Comparison of ENCODE assay signal across 12 cellular contexts in the genomic region with DNA sequence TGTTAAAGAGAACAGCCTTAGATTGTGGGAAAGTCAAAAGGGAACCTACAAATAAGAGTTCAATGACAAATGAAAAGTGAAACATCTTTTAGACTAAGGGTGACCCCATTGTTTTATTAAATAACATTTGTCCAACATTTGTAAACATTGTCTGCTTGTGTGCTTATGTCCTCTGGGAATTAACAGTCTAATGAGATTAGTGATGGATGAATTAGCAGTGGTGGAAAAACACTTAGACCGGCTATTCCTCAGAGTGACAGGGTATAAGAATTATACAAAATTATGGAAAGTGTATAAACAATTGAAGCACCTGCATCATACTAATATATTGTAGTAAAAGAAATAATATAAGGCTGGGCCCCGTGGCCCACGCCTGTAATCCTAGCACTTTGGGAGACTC. TPM values are rescaled to one million over a fixed set of nuclear protein-coding genes. Genes with fewer than 3 reads are reported as not detected.
A peak's percentile ranks its signal among the peaks of the same experiment; 100 is the strongest.
DNase-seq lines count a peak whose midpoint lies in the region; ATAC-seq and TF ChIP-seq lines count a peak whose summit lies in the region.
"Had no signal": no experiment of that assay in that cellular context is flagged by ENCODE, and none has a peak within 500 bp of the region (broad histone marks: within the 10 kb centered on the region; RNA-seq: fewer than 3 reads in every experiment).

No MANE protein-coding gene starts in this region.

- H3K27me3 Mint-ChIP-seq in activated T-cell treated with anti-CD3 and anti-CD28 coated beads, Interleukin-2, amount 50 U/mL, for 72 hours (ENCODE audit: low read depth) = no peaks in the 10 kb centered on the region
- peaks cover under 1% of the 10 kb centered on the region for H3K27me3 Mint-ChIP-seq in osteocyte (ENCODE audit: unreplicated experiment)
- H3K27me3 Mint-ChIP-seq: activated CD4-positive, alpha-beta T cell treated with anti-CD3 and anti-CD28 coated beads for 36 hours had no signal

- H3K27me3 ChIP-seq in WERI-Rb-1 (ENCODE audit: insufficient read depth, low read depth, severe bottlenecking) = no peaks in the 10 kb centered on the region
- H3K27me3 ChIP-seq: gastrocnemius medialis had no signal

- peak overlapping the region; percentile 82 for H3K27ac Mint-ChIP-seq in activated T-cell treated with anti-CD3 and anti-CD28 coated beads, Interleukin-2, amount 50 U/mL, for 72 hours
- peak overlapping the region; percentile 98 for H3K27ac Mint-ChIP-seq in osteocyte (ENCODE audit: unreplicated experiment)

- peaks cover 2 to 3% of the 10 kb centered on the region in 2 donors for H3K36me3 Mint-ChIP-seq in activated T-cell treated with anti-CD3 and anti-CD28 coated beads, Interleukin-2, amount 50 U/mL, for 72 hours (ENCODE audit: insufficient read depth in 2 of 2)
- no peaks in the 10 kb centered on the region for H3K36me3 Mint-ChIP-seq in osteocyte (ENCODE audit: unreplicated experiment)

- H3K27ac ChIP-seq in WERI-Rb-1 = peak overlapping the region; percentile 91

- no peak for ATAC-seq in activated T-cell treated with anti-CD3 and anti-CD28 coated beads, Interleukin-2, amount 50 U/mL, for 72 hours (replicated peaks in 1 of 2)
- no peak for ATAC-seq in GM21526 (IDR thresholded peaks at IDR 0.05; ENCODE audit: low FRiP score, unreplicated experiment)
- no peak for ATAC-seq in GM21786 (IDR thresholded peaks at IDR 0.05; ENCODE audit: unreplicated experiment)
- ATAC-seq: activated CD4-positive, alpha-beta T cell treated with anti-CD3 and anti-CD28 coated beads for 36 hours; gastrocnemius medialis had no signal

- H3K9me3 Mint-ChIP-seq in activated T-cell treated with anti-CD3 and anti-CD28 coated beads, Interleukin-2, amount 50 U/mL, for 72 hours = no peaks in the 10 kb centered on the region
- no peaks in the 10 kb centered on the region for H3K9me3 Mint-ChIP-seq in osteocyte (ENCODE audit: unreplicated experiment)

- no peaks in the 10 kb centered on the region for H3K36me3 ChIP-seq in WERI-Rb-1
- H3K36me3 ChIP-seq: gastrocnemius medialis had no signal

- peak overlapping the region; percentile 9 for H3K4me3 ChIP-seq in WERI-Rb-1 (ENCODE audit: low read depth, low read length)

- no peak overlapping the region for H3K4me3 Mint-ChIP-seq in activated T-cell treated with anti-CD3 and anti-CD28 coated beads, Interleukin-2, amount 50 U/mL, for 72 hours
- no peak overlapping the region for H3K4me3 Mint-ChIP-seq in osteocyte (ENCODE audit: unreplicated experiment)

- DNase-seq in activated T-cell treated with anti-CD3 and anti-CD28 coated beads, Interleukin-2, amount 50 U/mL, for 72 hours = no peak
- no peak for DNase-seq in activated T-cell treated with anti-CD3 and anti-CD28 coated beads, Interleukin-2, amount 50 U/mL, for 48 hours
- DNase-seq in NCI-H446 treated with DMSO at 0.1 percent for 48 hours (lab: John Stamatoyannopoulos, UW) = peak; percentile 12
- DNase-seq in WERI-Rb-1 = no peak
- no peak for DNase-seq in osteocyte (ENCODE audit: extremely low spot score, unreplicated experiment)
- no peak for DNase-seq in A172 (ENCODE audit: low spot score)
- DNase-seq: activated CD4-positive, alpha-beta T cell treated with anti-CD3 and anti-CD28 coated beads for 36 hours; gastrocnemius medialis; stimulated activated CD4-positive, alpha-beta T cell treated with anti-CD3 and anti-CD28 coated beads, Interleukin-4, amount 100 ng/mL, for 4 hours; trophoblast cell had no signal

- no peak for TF ChIP-seq CTCF in WERI-Rb-1 (IDR thresholded peaks at IDR 0.05; ENCODE audit: low read depth, low read length)
- no peak for TF ChIP-seq CTCF in osteocyte (IDR thresholded peaks at IDR 0.05)

- H3K4me1 Mint-ChIP-seq in activated T-cell treated with anti-CD3 and anti-CD28 coated beads, Interleukin-2, amount 50 U/mL, for 72 hours (ENCODE audit: low read depth) = peaks cover 33% of the 10 kb centered on the region
- H3K4me1 Mint-ChIP-seq in osteocyte (ENCODE audit: unreplicated experiment) = peaks cover 17% of the 10 kb centered on the region

- no peaks in the 10 kb centered on the region for H3K9me3 ChIP-seq in WERI-Rb-1 (ENCODE audit: severe bottlenecking)
- H3K9me3 ChIP-seq: gastrocnemius medialis had no signal

RNA-seq across cellular contexts. Expression of a gene that starts 29.3 kb away (rescaled TPM):
- total RNA-seq in activated T-cell treated with anti-CD3 and anti-CD28 coated beads, Interleukin-2, amount 50 U/mL, for 72 hours = 1 to 10 TPM; 1.3 to 1.9 TPM
- 6.0 and 6.2 TPM in 2 replicates for total RNA-seq in osteocyte
- total RNA-seq in A172 (2014; rRNA removed; shearing (Covaris generic)) = 15.6 and 17.0 TPM in 2 replicates
